ENCODE assay signal across 1 cellular context in the genomic region with DNA sequence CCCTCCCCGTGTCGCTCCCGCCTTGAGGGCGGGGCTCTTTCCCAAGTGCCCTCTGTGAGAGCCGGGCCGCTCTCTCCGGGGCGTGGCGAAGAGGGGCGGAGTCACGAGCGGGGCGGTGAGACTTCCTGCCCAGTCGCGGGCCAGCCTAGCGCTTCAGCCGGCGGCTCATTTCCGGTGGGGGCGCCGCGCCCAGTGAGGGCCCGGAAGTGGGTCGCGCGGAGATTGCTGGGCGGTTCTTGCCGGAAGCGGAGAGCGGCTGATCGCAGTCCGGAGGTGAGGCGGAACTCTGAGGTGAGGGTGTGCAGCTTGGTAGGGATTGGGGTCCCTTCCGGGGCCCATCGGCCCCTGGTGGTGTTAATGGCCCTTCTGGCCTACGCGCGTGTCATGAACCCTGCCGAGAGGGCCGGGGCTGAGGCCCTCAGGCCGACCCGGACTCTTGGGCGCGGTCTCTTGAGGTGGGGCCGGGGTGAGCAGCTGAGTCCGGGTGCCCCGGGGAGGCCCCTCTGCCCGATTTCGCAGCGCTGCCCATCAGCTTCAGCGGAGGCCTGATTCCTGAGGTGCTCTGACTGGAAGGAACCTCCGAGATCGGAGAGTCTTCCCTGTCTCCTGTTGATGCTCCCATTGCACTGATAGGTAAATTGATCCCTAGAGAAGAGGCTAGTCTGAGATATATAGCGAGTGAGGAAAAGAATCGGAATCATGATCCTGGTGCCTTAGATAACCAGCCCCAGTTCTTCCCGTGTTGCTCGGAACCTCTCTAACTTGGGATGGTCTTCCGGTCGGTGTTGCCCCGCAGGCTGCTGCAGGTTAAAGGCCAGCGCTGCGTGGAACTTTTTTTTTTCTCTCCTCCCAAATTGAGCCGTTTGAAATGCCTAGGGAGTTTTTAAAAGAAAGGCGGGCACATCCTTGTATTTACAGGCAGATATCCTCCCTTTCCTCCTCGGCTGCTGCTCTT.
TF ChIP-seq lines count a peak whose summit lies in the region.

A gene with protein sequence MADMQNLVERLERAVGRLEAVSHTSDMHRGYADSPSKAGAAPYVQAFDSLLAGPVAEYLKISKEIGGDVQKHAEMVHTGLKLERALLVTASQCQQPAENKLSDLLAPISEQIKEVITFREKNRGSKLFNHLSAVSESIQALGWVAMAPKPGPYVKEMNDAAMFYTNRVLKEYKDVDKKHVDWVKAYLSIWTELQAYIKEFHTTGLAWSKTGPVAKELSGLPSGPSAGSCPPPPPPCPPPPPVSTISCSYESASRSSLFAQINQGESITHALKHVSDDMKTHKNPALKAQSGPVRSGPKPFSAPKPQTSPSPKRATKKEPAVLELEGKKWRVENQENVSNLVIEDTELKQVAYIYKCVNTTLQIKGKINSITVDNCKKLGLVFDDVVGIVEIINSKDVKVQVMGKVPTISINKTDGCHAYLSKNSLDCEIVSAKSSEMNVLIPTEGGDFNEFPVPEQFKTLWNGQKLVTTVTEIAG (plus strand): TSS at position 219 of the 955 bp plus-strand sequence. CDS start 18,618 bp downstream, outside the sequence.

TF ChIP-seq in GM23338, 12 proteins besides CTCF, POLR2A, EP300 and RAD21:
- TF ChIP-seq CREB1 (CRISPR knock-in tag; IDR thresholded peaks at IDR 0.05; ENCODE audit: low read depth) (peak; percentile 56), POLR2AphosphoS5 (IDR thresholded peaks at IDR 0.05; ENCODE audit: low read depth) (peak; percentile 82), ETS1 (IDR thresholded peaks at IDR 0.05) (peak; percentile 84), ZNF331 (CRISPR knock-in tag; IDR thresholded peaks at IDR 0.05; ENCODE audit: low read depth) (no peak), ZNF114 (CRISPR knock-in tag; IDR thresholded peaks at IDR 0.05) (no peak)
